ENCODE assay signal across 1 cellular context in genomic region chr5:125491986-125492385, GRCh38.
TF ChIP-seq lines count a peak whose summit lies in the region.

No MANE protein-coding gene starts in this region.

TF ChIP-seq in IMR-90, 13 proteins besides CTCF, POLR2A, EP300 and RAD21 (continued from another document):
- no peak for TF ChIP-seq ELK1 (IDR thresholded peaks at IDR 0.05; ENCODE audit: borderline replicate concordance, low read depth, low read length)
- TF ChIP-seq CEBPB (IDR thresholded peaks at IDR 0.05; ENCODE audit: low read depth, low read length) = no peak
